In genomic region chr2:117615106-117615505, GRCh38 we compare ENCODE assay signal across 21 cellular contexts.
DNase-seq lines count a peak whose midpoint lies in the region; ATAC-seq, FAIRE-seq and TF ChIP-seq lines count a peak whose summit lies in the region.
"Had no signal": no experiment of that assay in that cellular context is flagged by ENCODE, and none has a peak within 500 bp of the region (broad histone marks: within the 10 kb centered on the region; RNA-seq: fewer than 3 reads in every experiment).

No MANE protein-coding gene starts in this region.

- no peak overlapping the region for H2BK12ac ChIP-seq in H1 (ENCODE audit: low read depth, low read length)

- H3K79me2 ChIP-seq in H1 (ENCODE audit: control insufficient read depth in 1 of 2, insufficient read depth in 2 of 2, low read length in 2 of 2), result no peaks in the 10 kb centered on the region

- H3K9me3 ChIP-seq in H1 (ENCODE audit: insufficient read depth in 2 of 2, low read depth in 1 of 2, low read length in 1 of 2) (no peaks in the 10 kb centered on the region), ovary (no peaks in the 10 kb centered on the region)
- H3K9me3 ChIP-seq: A549 had no signal

- H3K56ac ChIP-seq in H1 (replicated peaks; ENCODE audit: insufficient read length, low read depth, low read length), result no peak overlapping the region

- no peak for ATAC-seq in left ventricle myocardium superior
- ATAC-seq: A549 had no signal

- H4K5ac ChIP-seq in H1 (ENCODE audit: insufficient read length, low read depth, low read length), result no peak overlapping the region

- H3K36me3 ChIP-seq in H1 (ENCODE audit: control insufficient read depth in 2 of 4, insufficient read depth in 4 of 4, low read length in 3 of 4), result no peaks in the 10 kb centered on the region
- H3K36me3 ChIP-seq in ovary, result no peaks in the 10 kb centered on the region

- no peak overlapping the region for H4K91ac ChIP-seq in H1 (replicated peaks; ENCODE audit: insufficient read length, low read length)

- no peak overlapping the region for H3K4me2 ChIP-seq in H1 (ENCODE audit: insufficient read depth in 1 of 2, low read depth in 2 of 2, low read length in 2 of 2)
- H3K4me2 ChIP-seq: A549 had no signal

- H3K27ac Mint-ChIP-seq in activated CD4-positive, alpha-beta T cell treated with anti-CD3 and anti-CD28 coated beads, Interleukin-2, amount 10 ng/mL, durations not matched to agents 24 days and 14 days, result no peak overlapping the region
- H3K27ac Mint-ChIP-seq in neural crest cell (ENCODE audit: unreplicated experiment), result peak overlapping the region; percentile 81
- H3K27ac Mint-ChIP-seq: B cell; CD4-positive, alpha-beta memory T cell; CD4-positive, CD25-positive, alpha-beta regulatory T cell; CD8-positive, alpha-beta memory T cell had no signal

- no peaks in the 10 kb centered on the region; the same call in 1 of the 2 replicates for H3K23me2 ChIP-seq in H1 (ENCODE audit: low read depth, low read length)

- no peak for TF ChIP-seq RAD21 in H1 (IDR thresholded peaks at IDR 0.05 in 1 of 2, conservative IDR thresholded peaks at IDR 0.05 in 1 of 2; ENCODE audit: low read depth in 2 of 2, low read length in 2 of 2)

- H3K14ac ChIP-seq in H1 (ENCODE audit: insufficient read length), result peak overlapping the region; percentile 32

- 0 out of 2 replicates have a peak, but pooled peaks cover 2% of the 10 kb centered on the region for H3K79me1 ChIP-seq in H1 (ENCODE audit: low read depth, low read length)

- H3K27me3 ChIP-seq in H1 (replicated peaks in 1 of 4; ENCODE audit: control insufficient read depth in 3 of 4, extremely low read depth in 1 of 4, insufficient read depth in 3 of 4, low read length in 3 of 4) (no peaks in the 10 kb centered on the region), ovary (no peaks in the 10 kb centered on the region)

- H3K23ac ChIP-seq in H1 (ENCODE audit: insufficient read length), result no peak overlapping the region

- no peak for TF ChIP-seq CTCF in H1 (IDR thresholded peaks at IDR 0.05; ENCODE audit: control extremely low read depth in 1 of 3, insufficient read depth in 1 of 3, low read depth in 1 of 3, low read length in 3 of 3)
- TF ChIP-seq CTCF in neural crest cell (conservative IDR thresholded peaks at IDR 0.05), result no peak
- no peak for TF ChIP-seq CTCF in ovary (IDR thresholded peaks at IDR 0.05)

- peak; percentile 18 for DNase-seq in activated CD4-positive, alpha-beta T cell treated with anti-CD3 and anti-CD28 coated beads, Interleukin-2, amount 10 ng/mL, durations not matched to agents 24 days and 14 days
- no peak for DNase-seq in activated CD4-positive, alpha-beta T cell treated with anti-CD3 and anti-CD28 coated beads, Interleukin-2, amount 50 U/mL, for 1 hour
- DNase-seq in H1 (ENCODE audit: low read depth in 1 of 2, low spot score in 2 of 2), result no peak
- no peak for DNase-seq in neural crest cell (ENCODE audit: low read depth, low spot score)
- no peak for DNase-seq in ovary
- no peak for DNase-seq in left ventricle myocardium superior
- DNase-seq: AML-193; C1 segment of cervical spinal cord; CD4-positive, alpha-beta memory T cell; CD4-positive, CD25-positive, alpha-beta regulatory T cell; CD8-positive, alpha-beta memory T cell; COR-L47; DMS79 treated with DMSO at 0.1 percent for 48 hours; GF-D8 had no signal

- H3K36me3 Mint-ChIP-seq in activated CD4-positive, alpha-beta T cell treated with anti-CD3 and anti-CD28 coated beads, Interleukin-2, amount 10 ng/mL, durations not matched to agents 24 days and 14 days (ENCODE audit: low read depth), result no peaks in the 10 kb centered on the region
- peaks cover 9% of the 10 kb centered on the region for H3K36me3 Mint-ChIP-seq in neural crest cell (ENCODE audit: low read depth)
- H3K36me3 Mint-ChIP-seq: CD14-positive monocyte; CD4-positive, alpha-beta memory T cell; CD4-positive, CD25-positive, alpha-beta regulatory T cell; CD8-positive, alpha-beta memory T cell had no signal

- H4K20me1 ChIP-seq in H1 (replicated peaks in 1 of 2; ENCODE audit: control insufficient read depth in 1 of 2, insufficient read depth in 2 of 2, low read length in 2 of 2), result no peaks in the 10 kb centered on the region

- no peak overlapping the region for H3K4me3 ChIP-seq in H1 (ENCODE audit: extremely low read depth in 1 of 4, insufficient read depth in 2 of 4, low read depth in 3 of 4, low read length in 4 of 4)
- no peak overlapping the region for H3K4me3 ChIP-seq in ovary
- H3K4me3 ChIP-seq: A549 had no signal

- no peak overlapping the region for H2AFZ ChIP-seq in H1 (ENCODE audit: low read length)

- TF ChIP-seq EP300 in H1 (IDR thresholded peaks at IDR 0.05; ENCODE audit: borderline replicate concordance in 1 of 2, low read depth in 2 of 2, low read length in 2 of 2), result no peak
- TF ChIP-seq EP300 in ovary (IDR thresholded peaks at IDR 0.05), result no peak

- no peak overlapping the region for H3K9ac ChIP-seq in H1 (replicated peaks in 1 of 4; ENCODE audit: extremely low read depth in 1 of 4, low read depth in 3 of 4, low read length in 3 of 4)

- TF ChIP-seq POLR2A in H1 (IDR thresholded peaks at IDR 0.05; ENCODE audit: control extremely low read depth in 1 of 2, low read depth in 2 of 2, low read length in 2 of 2) (no peak), ovary (IDR thresholded peaks at IDR 0.05) (no peak)

- no peak overlapping the region for H2BK15ac ChIP-seq in H1 (ENCODE audit: low read length)

- H3K4me1 Mint-ChIP-seq in activated CD4-positive, alpha-beta T cell treated with anti-CD3 and anti-CD28 coated beads, Interleukin-2, amount 10 ng/mL, durations not matched to agents 24 days and 14 days, result no peaks in the 10 kb centered on the region
- H3K4me1 Mint-ChIP-seq in neural crest cell, result peaks cover 6% of the 10 kb centered on the region
- H3K4me1 Mint-ChIP-seq: B cell; CD14-positive monocyte; CD4-positive, alpha-beta memory T cell; CD4-positive, CD25-positive, alpha-beta regulatory T cell; CD8-positive, alpha-beta memory T cell had no signal

- H3K27ac ChIP-seq in H1 (ENCODE audit: low read depth, low read length) (no peak overlapping the region), ovary (no peak overlapping the region)
- H3K27ac ChIP-seq: 22Rv1, A549 had no signal

- H2BK5ac ChIP-seq in H1 (ENCODE audit: low read depth, low read length), result no peak overlapping the region

- H3K27me3 Mint-ChIP-seq in activated CD4-positive, alpha-beta T cell treated with anti-CD3 and anti-CD28 coated beads, Interleukin-2, amount 10 ng/mL, durations not matched to agents 24 days and 14 days, result no peaks in the 10 kb centered on the region
- no peaks in the 10 kb centered on the region for H3K27me3 Mint-ChIP-seq in neural crest cell (ENCODE audit: low read depth)
- H3K27me3 Mint-ChIP-seq: B cell; CD4-positive, CD25-positive, alpha-beta regulatory T cell; CD8-positive, alpha-beta memory T cell had no signal

- no peak overlapping the region for H2BK20ac ChIP-seq in H1 (ENCODE audit: low read length)

- FAIRE-seq in H1 (lab: Jason Lieb, UNC), result no peak
- FAIRE-seq: A549, G401.6, GM12891, GM19239 had no signal

- H3K18ac ChIP-seq in H1 (ENCODE audit: extremely low read depth, low read length), result no peak overlapping the region

- H3K4me3 Mint-ChIP-seq in activated CD4-positive, alpha-beta T cell treated with anti-CD3 and anti-CD28 coated beads, Interleukin-2, amount 10 ng/mL, durations not matched to agents 24 days and 14 days, result no peak overlapping the region
- no peak overlapping the region for H3K4me3 Mint-ChIP-seq in neural crest cell
- H3K4me3 Mint-ChIP-seq: B cell; CD14-positive monocyte; CD4-positive, alpha-beta memory T cell; CD4-positive, CD25-positive, alpha-beta regulatory T cell; CD8-positive, alpha-beta memory T cell had no signal

- intact Hi-C loops in activated CD4-positive, alpha-beta T cell treated with anti-CD3 and anti-CD28 coated beads, Interleukin-2, amount 10 ng/mL, durations not matched to agents 24 days and 14 days (cut with micrococcal nuclease), result no loop called here
- intact Hi-C loops in ovary (cut with DNase I) (no loop called here), left ventricle myocardium superior (cut with micrococcal nuclease) (no loop called here)

- H2BK120ac ChIP-seq in H1 (replicated peaks; ENCODE audit: low read depth, low read length), result no peak overlapping the region

- H4K8ac ChIP-seq in H1 (ENCODE audit: extremely low read depth, insufficient read depth, low read length), result no peak overlapping the region; the same call in 1 of the 2 replicates

- H2AK5ac ChIP-seq in H1 (ENCODE audit: low read depth, low read length), result no peak overlapping the region

- CTCF ChIA-PET in H1 (lab: Charles Lee; ENCODE audit: partially characterized antibody), result interaction anchor here (0.8 to 1.4 kb wide), 3 partner anchors 12 to 62 kb away, joined by 3 to 5 read pairs (median 3); no protein-coding TSS in a partner anchor

- H3K4me1 ChIP-seq in H1 (replicated peaks in 1 of 4; ENCODE audit: control insufficient read depth in 3 of 4, insufficient read depth in 4 of 4, low read length in 3 of 4) (peaks cover 0 to 5% (median 2%) of the 10 kb centered on the region in 4 experiments; a peak in 1 of 7 replicates), ovary (ENCODE audit: insufficient read depth) (no peaks in the 10 kb centered on the region)
- H3K4me1 ChIP-seq: A549 had no signal

- H3K9me3 Mint-ChIP-seq in activated CD4-positive, alpha-beta T cell treated with anti-CD3 and anti-CD28 coated beads, Interleukin-2, amount 10 ng/mL, durations not matched to agents 24 days and 14 days, result no peaks in the 10 kb centered on the region
- H3K9me3 Mint-ChIP-seq in neural crest cell, result peaks cover 8% of the 10 kb centered on the region

- H3K4ac ChIP-seq in H1 (replicated peaks; ENCODE audit: insufficient read length, low read depth, low read length), result no peak overlapping the region

- POLR2A ChIA-PET in H1 (lab: Charles Lee; ENCODE audit: partially characterized antibody), result no interaction called here

TF ChIP-seq in H1, 55 proteins besides CTCF, POLR2A, EP300 and RAD21 (continues in another document):
- TF ChIP-seq, protein P1, sequence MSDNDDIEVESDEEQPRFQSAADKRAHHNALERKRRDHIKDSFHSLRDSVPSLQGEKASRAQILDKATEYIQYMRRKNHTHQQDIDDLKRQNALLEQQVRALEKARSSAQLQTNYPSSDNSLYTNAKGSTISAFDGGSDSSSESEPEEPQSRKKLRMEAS (IDR thresholded peaks at IDR 0.05), result no peak
- TF ChIP-seq, protein P2, sequence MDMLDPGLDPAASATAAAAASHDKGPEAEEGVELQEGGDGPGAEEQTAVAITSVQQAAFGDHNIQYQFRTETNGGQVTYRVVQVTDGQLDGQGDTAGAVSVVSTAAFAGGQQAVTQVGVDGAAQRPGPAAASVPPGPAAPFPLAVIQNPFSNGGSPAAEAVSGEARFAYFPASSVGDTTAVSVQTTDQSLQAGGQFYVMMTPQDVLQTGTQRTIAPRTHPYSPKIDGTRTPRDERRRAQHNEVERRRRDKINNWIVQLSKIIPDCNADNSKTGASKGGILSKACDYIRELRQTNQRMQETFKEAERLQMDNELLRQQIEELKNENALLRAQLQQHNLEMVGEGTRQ (IDR thresholded peaks at IDR 0.05; ENCODE audit: low read length), result no peak
- TF ChIP-seq NANOG (IDR thresholded peaks at IDR 0.05; ENCODE audit: insufficient read depth, low read depth, low read length, poor library complexity, severe bottlenecking) (no peak), TBP (IDR thresholded peaks at IDR 0.05; ENCODE audit: low read depth, low read length) (no peak), TAF7 (optimal IDR thresholded peaks at IDR 0.05; ENCODE audit: borderline replicate concordance, low read depth, low read length) (no peak), KDM1A (IDR thresholded peaks at IDR 0.05; ENCODE audit: borderline replicate concordance, low read length) (no peak)
